15 cellular contexts compared by ENCODE assay signal in the genomic region with DNA sequence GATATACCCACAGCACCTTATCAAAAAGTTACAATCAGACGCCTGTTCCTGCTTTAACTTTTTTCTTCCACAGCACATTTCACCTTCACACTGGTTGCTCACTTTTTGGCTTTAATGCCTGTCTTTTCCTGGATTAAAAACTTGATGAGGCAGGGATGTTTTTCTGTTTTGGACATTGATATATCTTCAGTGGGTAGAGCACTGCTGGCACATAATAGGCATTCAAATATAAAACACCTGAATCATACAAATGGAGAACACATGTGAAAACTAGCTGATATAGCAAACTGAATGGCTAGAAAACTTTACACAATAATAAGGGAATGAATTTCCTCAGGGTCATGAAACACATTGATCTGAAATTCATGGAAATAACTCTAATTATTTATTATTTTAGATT.
DNase-seq lines count a peak whose midpoint lies in the region; ATAC-seq and TF ChIP-seq lines count a peak whose summit lies in the region.
"Had no signal": no experiment of that assay in that cellular context is flagged by ENCODE, and none has a peak within 500 bp of the region (broad histone marks: within the 10 kb centered on the region; RNA-seq: fewer than 3 reads in every experiment).

No MANE protein-coding gene starts in this region.

- H3K36me3 ChIP-seq in IMR-90 (ENCODE audit: control insufficient read depth, insufficient read depth, low read length) (peaks cover 15% of the 10 kb centered on the region), RWPE2 (ENCODE audit: low read depth) (peaks cover 22% of the 10 kb centered on the region), Caco-2 (ENCODE audit: control insufficient read depth, insufficient read depth, low read length) (no peaks in the 10 kb centered on the region; the same call in 1 of the 2 replicates)

- H3K4me1 ChIP-seq in IMR-90 (ENCODE audit: control insufficient read depth, insufficient read depth, low read length) (peaks cover 24% of the 10 kb centered on the region), RWPE2 (ENCODE audit: insufficient read depth, poor library complexity, severe bottlenecking) (peaks cover 28% of the 10 kb centered on the region), Caco-2 (peaks cover 39% of the 10 kb centered on the region)

- no peak for TF ChIP-seq POLR2A in IMR-90 (IDR thresholded peaks at IDR 0.05; ENCODE audit: low read depth, low read length)

- no peak overlapping the region for H4K91ac ChIP-seq in IMR-90 (ENCODE audit: insufficient read depth, low read depth, low read length)

- no TSS peak for BruUV-seq in IMR-90 (replicated peaks; lab: Mats Ljungman, UMichigan)
- BruUV-seq in Caco-2 (replicated peaks; lab: Mats Ljungman, UMichigan) = no TSS peak

- H3K4ac ChIP-seq in IMR-90 (ENCODE audit: low read depth, low read length) = no peak overlapping the region

- H3K9me3 ChIP-seq in IMR-90 (ENCODE audit: control insufficient read depth, insufficient read depth, low read length) = peaks cover 5% of the 10 kb centered on the region
- H3K9me3 ChIP-seq in RWPE2 (ENCODE audit: severe bottlenecking) = peaks cover 4% of the 10 kb centered on the region
- peaks cover 6% of the 10 kb centered on the region; the same call in 1 of the 2 replicates for H3K9me3 ChIP-seq in Caco-2
- H3K9me3 ChIP-seq: A549 had no signal

- peaks cover 22% of the 10 kb centered on the region for H3K9me1 ChIP-seq in IMR-90 (ENCODE audit: insufficient read depth, low read length)

- no peak overlapping the region for H3K56ac ChIP-seq in IMR-90 (ENCODE audit: extremely low read depth, insufficient read depth, low read length)

- peak overlapping the region; percentile 23 for H2BK5ac ChIP-seq in IMR-90 (ENCODE audit: low read depth, low read length, poor library complexity, severe bottlenecking)

- CTCF ChIA-PET in IMR-90 (lab: Yijun Ruan, JAX) (no interaction called here), Caco-2 (lab: Charles Lee) (interaction anchor here (1.3 kb wide), 1 partner anchor 8 kb away, joined by 6 read pairs; no protein-coding TSS in a partner anchor)

- H3K4me3 ChIP-seq in IMR-90 (ENCODE audit: insufficient read depth, low read depth, low read length) (no peak overlapping the region), RWPE2 (ENCODE audit: severe bottlenecking) (no peak overlapping the region), fibroblast of mammary gland (ENCODE audit: control insufficient read depth, low read depth, low read length) (no peak overlapping the region), Caco-2 (ENCODE audit: low read depth, low read length) (no peak overlapping the region)
- H3K4me3 ChIP-seq: A549, GM12878 had no signal

- H3K27ac ChIP-seq in IMR-90 (ENCODE audit: insufficient read depth, low read length) (no peak overlapping the region), RWPE2 (ENCODE audit: poor library complexity, severe bottlenecking) (peak overlapping the region; percentile 68)
- H3K27ac ChIP-seq: A549 had no signal

- in situ Hi-C loops in IMR-90 (cut with MboI; ENCODE audit: low sequenced_read_pairs) (no loop called here), GM13976 (cut with MboI; ENCODE audit: low sequenced_read_pairs, unreplicated experiment) (no loop called here)

- H3K14ac ChIP-seq in IMR-90 (replicated peaks; ENCODE audit: low read depth, low read length) = no peak overlapping the region

- intact Hi-C loops in IMR-90 (cut with micrococcal nuclease) (no loop called here), Caco-2 (cut with micrococcal nuclease; ENCODE audit: unreplicated experiment) (loop anchor here (2.0 to 10.0 kb wide), 5 partner anchors 25 to 423 kb away; partner anchors contain the start of gene KL)

- no peak overlapping the region for H2AK5ac ChIP-seq in IMR-90 (ENCODE audit: low read depth, low read length)

- H3K27ac Mint-ChIP-seq in type B pancreatic cell = peak overlapping the region; percentile 57
- H3K27ac Mint-ChIP-seq in Caco-2 (ENCODE audit: unreplicated experiment) = no peak overlapping the region
- H3K27ac Mint-ChIP-seq: CD14-positive monocyte had no signal

- no peak overlapping the region for H3K4me2 ChIP-seq in IMR-90 (ENCODE audit: low read depth, low read length)
- H3K4me2 ChIP-seq: A549 had no signal

- TF ChIP-seq CTCF in IMR-90 (conservative IDR thresholded peaks at IDR 0.05; ENCODE audit: low read depth, low read length) = no peak
- TF ChIP-seq CTCF in RWPE2 (IDR thresholded peaks at IDR 0.05; ENCODE audit: poor library complexity, severe bottlenecking) = no peak
- no peak for TF ChIP-seq CTCF in fibroblast of mammary gland (conservative IDR thresholded peaks at IDR 0.05; ENCODE audit: control insufficient read depth, insufficient read depth, low read depth, low read length)
- no peak for TF ChIP-seq CTCF in type B pancreatic cell (conservative IDR thresholded peaks at IDR 0.05)
- no peak for TF ChIP-seq CTCF in GM13976 (IDR thresholded peaks at IDR 0.05; ENCODE audit: borderline replicate concordance, control extremely low read depth, extremely low read depth, insufficient read depth, missing control alignments)
- no peak for TF ChIP-seq CTCF in Caco-2 (IDR thresholded peaks at IDR 0.05; ENCODE audit: insufficient read depth in 1 of 2, low read depth in 1 of 2, low read length in 1 of 2, severe bottlenecking in 1 of 2, unreplicated experiment in 1 of 2)

- dilution Hi-C loops in IMR-90 (cut with HindIII; ENCODE audit: low sequenced_read_pairs, unreplicated experiment) = no loop called here

- no peak overlapping the region for H4K8ac ChIP-seq in IMR-90 (ENCODE audit: low read depth in 2 of 2, low read length in 2 of 2)

- H3K9ac ChIP-seq in IMR-90 (ENCODE audit: low read depth, low read length) = no peak overlapping the region

- H4K20me1 ChIP-seq in IMR-90 (ENCODE audit: insufficient read depth, low read length) = peaks cover 12% of the 10 kb centered on the region

- H3K4me3 Mint-ChIP-seq in type B pancreatic cell (no peak overlapping the region), Caco-2 (ENCODE audit: unreplicated experiment) (no peak overlapping the region)
- H3K4me3 Mint-ChIP-seq: CD14-positive monocyte; CD8-positive, alpha-beta memory T cell; H9 had no signal

- H3K27me3 Mint-ChIP-seq in type B pancreatic cell = no peaks in the 10 kb centered on the region
- H3K27me3 Mint-ChIP-seq in Caco-2 (ENCODE audit: insufficient read depth, unreplicated experiment) = no peaks in the 10 kb centered on the region
- H3K27me3 Mint-ChIP-seq: CD8-positive, alpha-beta memory T cell had no signal

- no peak overlapping the region for H3K23ac ChIP-seq in IMR-90 (ENCODE audit: low read depth, low read length)

- peaks cover 37 to 78% of the 10 kb centered on the region in 2 experiments for H3K79me1 ChIP-seq in IMR-90 (ENCODE audit: low read depth in 1 of 2, low read length in 2 of 2)

- 0 out of 2 replicates have a peak overlapping the region, but pooled peaks have one; percentile 24 for H2BK20ac ChIP-seq in IMR-90 (ENCODE audit: low read depth, low read length)

- H3K27me3 ChIP-seq in IMR-90 (ENCODE audit: control insufficient read depth, insufficient read depth, low read length) (no peaks in the 10 kb centered on the region), RWPE2 (ENCODE audit: insufficient read depth, poor library complexity, severe bottlenecking) (no peaks in the 10 kb centered on the region), Caco-2 (replicated peaks; ENCODE audit: control insufficient read depth, insufficient read depth, low read length) (no peaks in the 10 kb centered on the region)

- peaks cover 18% of the 10 kb centered on the region for H3K4me1 Mint-ChIP-seq in type B pancreatic cell (ENCODE audit: unreplicated experiment)
- H3K4me1 Mint-ChIP-seq in Caco-2 (ENCODE audit: low read depth, unreplicated experiment) = peaks cover 34% of the 10 kb centered on the region

- whole genome bisulfite sequencing in IMR-90 (ENCODE audit: extremely low coverage in 2 of 2, insufficient read length in 1 of 2), 2 experiments = no CpG with 5 or more reads among the region's 1 CpG

- ATAC-seq in IMR-90 (ENCODE audit: low read depth) (no peak), RWPE2 (ENCODE audit: low read depth) (no peak)
- ATAC-seq: A549, GM12878, HepG2 had no signal

- no peak for DNase-seq in IMR-90
- DNase-seq in RWPE2 (ENCODE audit: low spot score) = no peak
- peak; percentile 64 for DNase-seq in fibroblast of mammary gland (ENCODE audit: low read depth)
- no peak for DNase-seq in type B pancreatic cell (ENCODE audit: extremely low spot score, unreplicated experiment)
- DNase-seq in NCI-H1092 (lab: John Stamatoyannopoulos, UW) = no peak
- DNase-seq in GM13976 (ENCODE audit: low spot score) = no peak
- no peak for DNase-seq in Caco-2
- DNase-seq: CD8-positive, alpha-beta memory T cell; DMS53; GOT3; H9 had no signal

- no peak for TF ChIP-seq RAD21 in IMR-90 (IDR thresholded peaks at IDR 0.05; ENCODE audit: low read length)

- H3K36me3 Mint-ChIP-seq in type B pancreatic cell (peaks cover 4% of the 10 kb centered on the region), Caco-2 (ENCODE audit: insufficient read depth, unreplicated experiment) (peaks cover 14% of the 10 kb centered on the region)
- H3K36me3 Mint-ChIP-seq: CD14-positive monocyte; CD8-positive, alpha-beta memory T cell had no signal

- no peak overlapping the region for H3K18ac ChIP-seq in IMR-90 (ENCODE audit: low read depth, low read length)

- no peak overlapping the region for H2BK120ac ChIP-seq in IMR-90 (ENCODE audit: low read depth, low read length)

- no peak overlapping the region for H2AK9ac ChIP-seq in IMR-90 (replicated peaks; ENCODE audit: low read depth, low read length, poor library complexity)

- peaks cover 5% of the 10 kb centered on the region for H3K9me3 Mint-ChIP-seq in type B pancreatic cell
- no peaks in the 10 kb centered on the region for H3K9me3 Mint-ChIP-seq in Caco-2 (ENCODE audit: unreplicated experiment)
- H3K9me3 Mint-ChIP-seq: CD8-positive, alpha-beta memory T cell had no signal

- H2BK15ac ChIP-seq in IMR-90 (ENCODE audit: low read depth, low read length) = no peak overlapping the region

- POLR2A ChIA-PET in IMR-90 (lab: Charles Lee; ENCODE audit: unreplicated experiment) = no interaction called here
- POLR2A ChIA-PET in Caco-2 (lab: Charles Lee) = interaction anchor here (0.7 to 0.8 kb wide), 2 partner anchors 53 to 65 kb away, joined by 3 to 17 read pairs; partner anchors contain the start of gene STARD13

- H4K5ac ChIP-seq in IMR-90 (ENCODE audit: low read depth, low read length) = no peak overlapping the region

- H2AFZ ChIP-seq in IMR-90 (replicated peaks; ENCODE audit: low read length, poor library complexity) = no peak overlapping the region

TF ChIP-seq in IMR-90, 13 proteins besides CTCF, POLR2A, EP300 and RAD21:
- TF ChIP-seq, protein P1, sequence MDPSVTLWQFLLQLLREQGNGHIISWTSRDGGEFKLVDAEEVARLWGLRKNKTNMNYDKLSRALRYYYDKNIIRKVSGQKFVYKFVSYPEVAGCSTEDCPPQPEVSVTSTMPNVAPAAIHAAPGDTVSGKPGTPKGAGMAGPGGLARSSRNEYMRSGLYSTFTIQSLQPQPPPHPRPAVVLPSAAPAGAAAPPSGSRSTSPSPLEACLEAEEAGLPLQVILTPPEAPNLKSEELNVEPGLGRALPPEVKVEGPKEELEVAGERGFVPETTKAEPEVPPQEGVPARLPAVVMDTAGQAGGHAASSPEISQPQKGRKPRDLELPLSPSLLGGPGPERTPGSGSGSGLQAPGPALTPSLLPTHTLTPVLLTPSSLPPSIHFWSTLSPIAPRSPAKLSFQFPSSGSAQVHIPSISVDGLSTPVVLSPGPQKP (IDR thresholded peaks at IDR 0.05; ENCODE audit: borderline replicate concordance, low read depth, low read length) = no peak
